ENCODE assay signal across 11 cellular contexts in genomic region chr2:238141541-238142318, GRCh38. TPM values are rescaled to one million over a fixed set of nuclear protein-coding genes. Genes with fewer than 3 reads are reported as not detected.
A peak's percentile ranks its signal among the peaks of the same experiment; 100 is the strongest.
DNase-seq lines count a peak whose midpoint lies in the region; ATAC-seq, FAIRE-seq and TF ChIP-seq lines count a peak whose summit lies in the region.
"Had no signal": no experiment of that assay in that cellular context is flagged by ENCODE, and none has a peak within 500 bp of the region (broad histone marks: within the 10 kb centered on the region; RNA-seq: fewer than 3 reads in every experiment).

No MANE protein-coding gene starts in this region.

- DNase-seq in HepG2 (ENCODE audit: low spot score) = peak; percentile 54
- no peak for DNase-seq in right lobe of liver
- peak; percentile 83 for DNase-seq in RPMI8226
- peak; percentile 36 for DNase-seq in left ventricle myocardium inferior
- DNase-seq in putamen (ENCODE audit: low spot score) = no peak
- DNase-seq in stimulated activated naive CD8-positive, alpha-beta T cell treated with anti-CD3 and anti-CD28 coated beads, Interleukin-15, amount 100 ng/mL, for 72 hours = no peak
- DNase-seq in head of caudate nucleus = no peak
- DNase-seq: CD4-positive, alpha-beta T cell had no signal

- no peak for TF ChIP-seq RAD21 in HepG2 (CRISPR knock-in tag; IDR thresholded peaks at IDR 0.05)

- 29% methylated on average over 10 of the region's 10 CpGs for WGBS in HepG2 (ENCODE audit: low lambda C conversion rate)
- 70% methylated on average over 3 of the region's 10 CpGs for WGBS in right lobe of liver (ENCODE audit: insufficient coverage, low coverage, low lambda C conversion rate, missing lambda C conversion rate)

- in situ Hi-C loops in HepG2 (cut with HindIII; ENCODE audit: extremely low pct_ligation_motif_present, low pct_unique_long_range_greater_than_20kb) = no loop called here

- H3K79me2 ChIP-seq in HepG2 (ENCODE audit: insufficient read depth, low read length) = no peaks in the 10 kb centered on the region

- H4K20me1 ChIP-seq in HepG2 (ENCODE audit: insufficient read depth, low read length) = no peaks in the 10 kb centered on the region

- TF ChIP-seq CTCF in HepG2 (CRISPR knock-in tag; IDR thresholded peaks at IDR 0.05) = no peak
- no peak for TF ChIP-seq CTCF in right lobe of liver (IDR thresholded peaks at IDR 0.05)
- no peak for TF ChIP-seq CTCF in left ventricle myocardium inferior (IDR thresholded peaks at IDR 0.05; ENCODE audit: borderline replicate concordance)

- no peak for ATAC-seq in HepG2
- ATAC-seq in right lobe of liver = no peak
- no peak for ATAC-seq in GM18505 (IDR thresholded peaks at IDR 0.05; ENCODE audit: unreplicated experiment)
- ATAC-seq in stimulated activated naive CD8-positive, alpha-beta T cell treated with anti-CD3 and anti-CD28 coated beads, Interleukin-15, amount 100 ng/mL, for 72 hours = no peak

- H3K4me3 Mint-ChIP-seq in stimulated activated naive CD8-positive, alpha-beta T cell treated with anti-CD3 and anti-CD28 coated beads, Interleukin-15, amount 100 ng/mL, for 72 hours = no peak overlapping the region
- H3K4me3 Mint-ChIP-seq: CD4-positive, alpha-beta T cell; memory B cell had no signal

- no peak overlapping the region for H3K9ac ChIP-seq in HepG2 (ENCODE audit: insufficient read depth, low read depth, low read length)
- H3K9ac ChIP-seq: KMS-11 had no signal

- H3K27me3 ChIP-seq in HepG2 (ENCODE audit: control insufficient read depth in 1 of 2, insufficient read depth in 2 of 2, low read length in 2 of 2) (peaks cover 13 to 45% of the 10 kb centered on the region in 2 experiments), right lobe of liver (no peaks in the 10 kb centered on the region), left ventricle myocardium inferior (ENCODE audit: low read depth) (peaks cover 7% of the 10 kb centered on the region)

- peak overlapping the region in 1 of 2 donors; percentile 27 for H3K27ac Mint-ChIP-seq in stimulated activated naive CD8-positive, alpha-beta T cell treated with anti-CD3 and anti-CD28 coated beads, Interleukin-15, amount 100 ng/mL, for 72 hours
- H3K27ac Mint-ChIP-seq: CD4-positive, alpha-beta T cell; memory B cell had no signal

- no peak overlapping the region for H2AFZ ChIP-seq in HepG2 (ENCODE audit: low read length)

- TF ChIP-seq EP300 in HepG2 (IDR thresholded peaks at IDR 0.05; ENCODE audit: low read depth in 2 of 2, low read length in 2 of 2) (no peak), HepG2 (CRISPR knock-in tag; IDR thresholded peaks at IDR 0.05; ENCODE audit: borderline replicate concordance) (no peak)

- H3K4me2 ChIP-seq in HepG2 (ENCODE audit: low read depth, low read length) = 0 out of 2 replicates have a peak overlapping the region, but pooled peaks have one; percentile 21
- H3K4me2 ChIP-seq: KMS-11 had no signal

- H3K4me1 Mint-ChIP-seq in stimulated activated naive CD8-positive, alpha-beta T cell treated with anti-CD3 and anti-CD28 coated beads, Interleukin-15, amount 100 ng/mL, for 72 hours = peaks cover 18% of the 10 kb centered on the region

- BruUV-seq in HepG2 (replicated peaks; lab: Mats Ljungman, UMichigan) = no TSS peak

- H3K9me3 ChIP-seq in HepG2 (ENCODE audit: low read length) (no peaks in the 10 kb centered on the region), right lobe of liver (no peaks in the 10 kb centered on the region), left ventricle myocardium inferior (replicated peaks) (no peaks in the 10 kb centered on the region)

- H3K4me3 ChIP-seq in HepG2 (replicated peaks in 1 of 3; ENCODE audit: insufficient read depth in 1 of 3, low read depth in 2 of 3, low read length in 3 of 3) (no peak overlapping the region; a peak in 1 of 6 replicates), right lobe of liver (no peak overlapping the region), left ventricle myocardium inferior (peak overlapping the region; percentile 56)

- FAIRE-seq in HepG2 (lab: Jason Lieb, UNC) = no peak

- H3K4me1 ChIP-seq in HepG2 (ENCODE audit: insufficient read depth, low read length) = peaks cover 53% of the 10 kb centered on the region
- H3K4me1 ChIP-seq in right lobe of liver = peaks cover 0 to 5% (median 0%) of the 10 kb centered on the region in 4 donors
- peaks cover 70% of the 10 kb centered on the region for H3K4me1 ChIP-seq in left ventricle myocardium inferior

- intact Hi-C loops in HepG2 (cut with micrococcal nuclease; ENCODE audit: unreplicated experiment) (no loop called here), right lobe of liver (cut with DNase I) (no loop called here), left ventricle myocardium inferior (cut with micrococcal nuclease) (no loop called here), head of caudate nucleus (cut with DNase I) (no loop called here)

- H3K27ac ChIP-seq in HepG2 (ENCODE audit: extremely low read length, insufficient read depth, low read length) (no peak overlapping the region), right lobe of liver (no peak overlapping the region), left ventricle myocardium inferior (replicated peaks) (peak overlapping the region; percentile 67)
- H3K27ac ChIP-seq: KMS-11 had no signal

- POLR2A ChIA-PET in HepG2 (lab: Yijun Ruan, JAX) = interaction anchor here (1.0 kb wide), 1 partner anchor 10 kb away, joined by 3 read pairs; no protein-coding TSS in a partner anchor

- H3K27me3 Mint-ChIP-seq in stimulated activated naive CD8-positive, alpha-beta T cell treated with anti-CD3 and anti-CD28 coated beads, Interleukin-15, amount 100 ng/mL, for 72 hours = no peaks in the 10 kb centered on the region
- H3K27me3 Mint-ChIP-seq: CD4-positive, alpha-beta T cell had no signal

- no peaks in the 10 kb centered on the region for H3K36me3 ChIP-seq in HepG2 (replicated peaks in 1 of 2; ENCODE audit: control insufficient read depth in 1 of 2, insufficient read depth in 2 of 2, low read length in 2 of 2)
- H3K36me3 ChIP-seq in right lobe of liver = no peaks in the 10 kb centered on the region
- peaks cover 9% of the 10 kb centered on the region for H3K36me3 ChIP-seq in left ventricle myocardium inferior

- TF ChIP-seq POLR2A in HepG2 (IDR thresholded peaks at IDR 0.05; ENCODE audit: insufficient read depth in 1 of 2, low read depth in 2 of 2, low read length in 2 of 2) (no peak), right lobe of liver (IDR thresholded peaks at IDR 0.05) (no peak), GM18505 (IDR thresholded peaks at IDR 0.05; ENCODE audit: borderline replicate concordance, extremely low read depth, insufficient read depth, insufficient read length) (no peak)

- H3K9me3 Mint-ChIP-seq in stimulated activated naive CD8-positive, alpha-beta T cell treated with anti-CD3 and anti-CD28 coated beads, Interleukin-15, amount 100 ng/mL, for 72 hours = no peaks in the 10 kb centered on the region
- H3K9me3 Mint-ChIP-seq: CD4-positive, alpha-beta T cell; memory B cell had no signal

- CTCF ChIA-PET in HepG2 (lab: Yijun Ruan, JAX; ENCODE audit: low intra/inter-chr PET ratio, low total read pairs) = no interaction called here

RNA-seq across cellular contexts. Expression of gene KLHL30, which starts 3.3 kb away (rescaled TPM):
- total RNA-seq in HepG2 (2016; rRNA removed; fragmentation: Illumina TruSeq; extraction: Trizol) (not detected in 2 replicates), right lobe of liver (under 1 TPM in 4 of 6 experiments, not detected in 2; 0.04 to 0.19 (median 0.11) TPM), left ventricle myocardium inferior (17.3 TPM)
- not detected in 2 replicates for total RNA-seq in HepG2 (2016; cell fraction: cytosol; rRNA removed; fragmentation: Illumina TruSeq; extraction: Trizol; ENCODE audit: low read depth)
- total RNA-seq in HepG2 (2016; cell fraction: insoluble cytoplasmic fraction; rRNA removed; fragmentation: Illumina TruSeq; extraction: Trizol) = not detected in 2 replicates
- not detected in 2 replicates for total RNA-seq in HepG2 (2016; cell fraction: membrane; rRNA removed; fragmentation: Illumina TruSeq; extraction: Trizol)
- total RNA-seq in HepG2 (2016; cell fraction: nucleus; rRNA removed; fragmentation: Illumina TruSeq; extraction: Trizol) = not detected in 2 replicates
- 0.05 and 0.07 TPM in 2 replicates for polyA plus RNA-seq in HepG2 (2011; rRNA removed)
- polyA plus RNA-seq in HepG2 (2011; cell fraction: cytosol; rRNA removed) = 0.03 and 0.05 TPM in 2 replicates
- polyA plus RNA-seq in HepG2 (2011; cell fraction: nucleus; rRNA removed) = 0.35 and 0.38 TPM in 2 replicates
- polyA plus RNA-seq in HepG2 (2012) = not detected in 2 replicates
- not detected in 2 replicates for polyA plus RNA-seq in HepG2 (2016; cell fraction: cytosol; fragmentation: Illumina TruSeq; extraction: Trizol; ENCODE audit: low read depth)
- not detected in 2 replicates for polyA plus RNA-seq in HepG2 (2016; cell fraction: insoluble cytoplasmic fraction; fragmentation: Illumina TruSeq; extraction: Trizol; ENCODE audit: low read depth)
- polyA plus RNA-seq in HepG2 (2016; cell fraction: membrane; fragmentation: Illumina TruSeq; extraction: Trizol; ENCODE audit: low read depth) = not detected in 2 replicates
- not detected in 2 replicates for polyA plus RNA-seq in HepG2 (2016; cell fraction: nucleus; fragmentation: Illumina TruSeq; extraction: Trizol; ENCODE audit: insufficient read depth, low read depth)
- 0.23 and 0.42 TPM in 2 replicates for polyA minus RNA-seq in HepG2 (2011; rRNA and poly(A)+ RNA removed; ENCODE audit: low replicate concordance)
- polyA minus RNA-seq in HepG2 (2011; cell fraction: cytosol; rRNA and poly(A)+ RNA removed) = not detected in 2 replicates
- 0.12 and 0.39 TPM in 2 replicates for polyA minus RNA-seq in HepG2 (2011; cell fraction: nucleus; rRNA and poly(A)+ RNA removed)
- total RNA-seq: CD4-positive, alpha-beta T cell had no signal

RNA-seq across cellular contexts. Expression of gene ERFE, which starts 17.0 kb away (rescaled TPM):
- total RNA-seq in HepG2 (2016; rRNA removed; fragmentation: Illumina TruSeq; extraction: Trizol) = not detected in 2 replicates
- total RNA-seq in HepG2 (2016; cell fraction: cytosol; rRNA removed; fragmentation: Illumina TruSeq; extraction: Trizol; ENCODE audit: low read depth) = not detected in 2 replicates
- not detected in 2 replicates for total RNA-seq in HepG2 (2016; cell fraction: insoluble cytoplasmic fraction; rRNA removed; fragmentation: Illumina TruSeq; extraction: Trizol)
- total RNA-seq in HepG2 (2016; cell fraction: membrane; rRNA removed; fragmentation: Illumina TruSeq; extraction: Trizol) = not detected in 2 replicates
- total RNA-seq in HepG2 (2016; cell fraction: nucleus; rRNA removed; fragmentation: Illumina TruSeq; extraction: Trizol) = not detected in 2 replicates
- polyA plus RNA-seq in HepG2 (2011; rRNA removed) = 0.05 and 0.09 TPM in 2 replicates
- polyA plus RNA-seq in HepG2 (2011; cell fraction: cytosol; rRNA removed) = 0.06 TPM in 1 of 2 replicates, not detected in the other
- polyA plus RNA-seq in HepG2 (2011; cell fraction: nucleus; rRNA removed) = 0.05 and 0.31 TPM in 2 replicates
- 0.28 TPM in 1 of 2 replicates, not detected in the other for polyA plus RNA-seq in HepG2 (2012)
- polyA plus RNA-seq in HepG2 (2016; cell fraction: cytosol; fragmentation: Illumina TruSeq; extraction: Trizol; ENCODE audit: low read depth) = not detected in 2 replicates
- not detected in 2 replicates for polyA plus RNA-seq in HepG2 (2016; cell fraction: insoluble cytoplasmic fraction; fragmentation: Illumina TruSeq; extraction: Trizol; ENCODE audit: low read depth)
- polyA plus RNA-seq in HepG2 (2016; cell fraction: membrane; fragmentation: Illumina TruSeq; extraction: Trizol; ENCODE audit: low read depth) = not detected in 2 replicates
- polyA plus RNA-seq in HepG2 (2016; cell fraction: nucleus; fragmentation: Illumina TruSeq; extraction: Trizol; ENCODE audit: insufficient read depth, low read depth) = not detected in 2 replicates
- 0.22 and 1.4 TPM in 2 replicates for polyA minus RNA-seq in HepG2 (2011; rRNA and poly(A)+ RNA removed; ENCODE audit: low replicate concordance)
- polyA minus RNA-seq in HepG2 (2011; cell fraction: cytosol; rRNA and poly(A)+ RNA removed) = not detected in 2 replicates
- polyA minus RNA-seq in HepG2 (2011; cell fraction: nucleus; rRNA and poly(A)+ RNA removed) = 0.13 TPM in 1 of 2 replicates, not detected in the other
- total RNA-seq in right lobe of liver = 1 to 10 TPM in 1 of 6 experiments, under 1 TPM in 2, not detected in 3; 0.27 to 1.4 (median 0.31) TPM
- total RNA-seq in left ventricle myocardium inferior = 0.44 TPM
- total RNA-seq: CD4-positive, alpha-beta T cell had no signal

RNA-seq across cellular contexts. Expression of gene ESPNL, which starts 41.6 kb away (rescaled TPM):
- total RNA-seq in HepG2 (2016; rRNA removed; fragmentation: Illumina TruSeq; extraction: Trizol) (0.35 and 0.80 TPM in 2 replicates), right lobe of liver (1 to 10 TPM in 1 of 6 experiments, under 1 TPM in 5; 0.11 to 1.1 (median 0.50) TPM), left ventricle myocardium inferior (not detected)
- total RNA-seq in HepG2 (2016; cell fraction: cytosol; rRNA removed; fragmentation: Illumina TruSeq; extraction: Trizol; ENCODE audit: low read depth) = 0.09 TPM in 1 of 2 replicates, not detected in the other
- total RNA-seq in HepG2 (2016; cell fraction: insoluble cytoplasmic fraction; rRNA removed; fragmentation: Illumina TruSeq; extraction: Trizol) = 0.51 and 1.2 TPM in 2 replicates
- total RNA-seq in HepG2 (2016; cell fraction: membrane; rRNA removed; fragmentation: Illumina TruSeq; extraction: Trizol) = 0.34 and 0.38 TPM in 2 replicates
- 0.47 and 0.62 TPM in 2 replicates for total RNA-seq in HepG2 (2016; cell fraction: nucleus; rRNA removed; fragmentation: Illumina TruSeq; extraction: Trizol)
- polyA plus RNA-seq in HepG2 (2011; rRNA removed) = 0.42 and 0.45 TPM in 2 replicates
- 0.29 and 0.58 TPM in 2 replicates for polyA plus RNA-seq in HepG2 (2011; cell fraction: cytosol; rRNA removed)
- polyA plus RNA-seq in HepG2 (2011; cell fraction: nucleus; rRNA removed) = 2.1 TPM in 2 replicates
- polyA plus RNA-seq in HepG2 (2012) = 0.66 and 0.68 TPM in 2 replicates
- polyA plus RNA-seq in HepG2 (2016; cell fraction: cytosol; fragmentation: Illumina TruSeq; extraction: Trizol; ENCODE audit: low read depth) = 0.03 and 0.12 TPM in 2 replicates
- polyA plus RNA-seq in HepG2 (2016; cell fraction: insoluble cytoplasmic fraction; fragmentation: Illumina TruSeq; extraction: Trizol; ENCODE audit: low read depth) = 0.39 and 0.45 TPM in 2 replicates
- 0.17 and 0.19 TPM in 2 replicates for polyA plus RNA-seq in HepG2 (2016; cell fraction: membrane; fragmentation: Illumina TruSeq; extraction: Trizol; ENCODE audit: low read depth)
- polyA plus RNA-seq in HepG2 (2016; cell fraction: nucleus; fragmentation: Illumina TruSeq; extraction: Trizol; ENCODE audit: insufficient read depth, low read depth) = 0.68 and 1.8 TPM in 2 replicates
- polyA minus RNA-seq in HepG2 (2011; rRNA and poly(A)+ RNA removed; ENCODE audit: low replicate concordance) = 0.05 and 1.2 TPM in 2 replicates
- 0.40 and 0.53 TPM in 2 replicates for polyA minus RNA-seq in HepG2 (2011; cell fraction: cytosol; rRNA and poly(A)+ RNA removed)
- 0.39 and 0.50 TPM in 2 replicates for polyA minus RNA-seq in HepG2 (2011; cell fraction: nucleus; rRNA and poly(A)+ RNA removed)
- total RNA-seq: CD4-positive, alpha-beta T cell had no signal

Comparison
In these comparisons a context has a peak if more than half of its experiments do, and no peak if none do; other contexts are left out.
1. DNase-seq: peak in HepG2 (single experiment), RPMI8226 (single experiment) and left ventricle myocardium inferior (single experiment); none in right lobe of liver (0 of 3), putamen (single experiment), stimulated activated naive CD8-positive, alpha-beta T cell treated with anti-CD3 and anti-CD28 coated beads, Interleukin-15, amount 100 ng/mL, for 72 hours (0 of 2) and head of caudate nucleus (0 of 42).
2. RNA of gene KLHL30, which starts 3.3 kb away (total RNA-seq): 17.3 TPM in left ventricle myocardium inferior (single experiment); 0.04 to 0.19 TPM in right lobe of liver and not detected in HepG2; every median in the first group is over 10 times any median in the second.